10 cellular contexts compared by ENCODE assay signal in the genomic region with DNA sequence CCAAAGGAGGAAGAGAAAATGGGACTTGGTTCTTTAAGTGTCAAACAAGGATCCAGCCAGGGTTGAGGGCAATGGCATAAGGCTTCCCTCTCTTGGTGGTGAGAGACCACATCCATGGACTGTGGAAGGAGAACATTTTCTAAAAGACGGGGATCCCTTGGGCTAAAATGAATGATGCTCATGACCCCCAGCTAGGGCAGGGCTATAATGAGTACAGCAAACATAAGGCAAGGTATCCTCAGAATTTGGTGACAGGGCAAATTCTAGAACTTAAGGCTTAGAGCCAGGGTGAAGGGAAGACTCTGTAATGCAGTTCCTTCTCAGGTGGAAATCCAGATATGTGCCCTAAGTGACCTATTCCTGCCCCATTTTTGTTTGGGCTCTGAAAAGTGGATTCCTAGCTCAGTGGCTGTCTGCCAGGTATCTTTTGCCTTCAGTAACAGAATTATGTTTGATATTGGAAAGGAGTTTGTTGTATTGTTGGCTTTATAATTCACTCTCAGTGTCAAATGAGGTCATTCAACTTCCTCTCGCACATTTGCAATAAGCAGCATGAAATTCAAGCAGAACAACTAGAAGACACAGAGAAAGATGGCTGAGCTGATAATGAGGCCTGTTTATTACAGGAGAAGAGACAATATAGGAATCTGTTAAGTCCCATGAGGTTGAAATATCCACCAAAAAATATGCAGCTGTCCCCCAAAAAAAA.
A peak's percentile ranks its signal among the peaks of the same experiment; 100 is the strongest.
DNase-seq lines count a peak whose midpoint lies in the region; ATAC-seq and TF ChIP-seq lines count a peak whose summit lies in the region.
"Had no signal": no experiment of that assay in that cellular context is flagged by ENCODE, and none has a peak within 500 bp of the region (broad histone marks: within the 10 kb centered on the region; RNA-seq: fewer than 3 reads in every experiment).

No MANE protein-coding gene starts in this region.

- no peaks in the 10 kb centered on the region for H3K9me3 Mint-ChIP-seq in activated T-cell treated with anti-CD3 and anti-CD28 coated beads, Interleukin-2, amount 50 U/mL, for 4 hours
- no peaks in the 10 kb centered on the region for H3K9me3 Mint-ChIP-seq in Calu3 (ENCODE audit: low read depth, unreplicated experiment)

- ATAC-seq in activated T-cell treated with anti-CD3 and anti-CD28 coated beads, Interleukin-2, amount 50 U/mL, for 4 hours = no peak

- peaks cover 76% of the 10 kb centered on the region for H3K36me3 Mint-ChIP-seq in activated T-cell treated with anti-CD3 and anti-CD28 coated beads, Interleukin-2, amount 50 U/mL, for 4 hours (ENCODE audit: insufficient read depth)
- H3K36me3 Mint-ChIP-seq in Calu3 (ENCODE audit: insufficient read depth, unreplicated experiment) = no peaks in the 10 kb centered on the region

- TF ChIP-seq POLR2A in esophagus muscularis mucosa (IDR thresholded peaks at IDR 0.05; ENCODE audit: low read depth) = no peak

- intact Hi-C loops in esophagus muscularis mucosa (cut with DNase I) = no loop called here
- intact Hi-C loops in Calu3 (cut with micrococcal nuclease; ENCODE audit: unreplicated experiment) = no loop called here

- TF ChIP-seq EP300 in esophagus muscularis mucosa (IDR thresholded peaks at IDR 0.05) = no peak

- H3K4me3 ChIP-seq in SK-N-MC (no peak overlapping the region), esophagus muscularis mucosa (no peak overlapping the region), subcutaneous abdominal adipose tissue (ENCODE audit: low read depth in 1 of 5, low read length in 5 of 5) (no peak overlapping the region)

- H3K9ac ChIP-seq in SK-N-MC (ENCODE audit: insufficient read length) (no peak overlapping the region), subcutaneous abdominal adipose tissue (ENCODE audit: low read length in 5 of 5) (no peak overlapping the region)

- H3K4me1 Mint-ChIP-seq in activated T-cell treated with anti-CD3 and anti-CD28 coated beads, Interleukin-2, amount 50 U/mL, for 4 hours (ENCODE audit: low read depth) = peaks cover 72% of the 10 kb centered on the region
- H3K4me1 Mint-ChIP-seq in Calu3 (ENCODE audit: low read depth, unreplicated experiment) = no peaks in the 10 kb centered on the region

- H3K27me3 ChIP-seq in esophagus muscularis mucosa (no peaks in the 10 kb centered on the region), subcutaneous abdominal adipose tissue (ENCODE audit: control insufficient read depth in 5 of 5, insufficient read depth in 4 of 5, low read length in 5 of 5) (no peaks in the 10 kb centered on the region)

- H3K36me3 ChIP-seq in SK-N-MC (ENCODE audit: insufficient read depth, low read length) (no peaks in the 10 kb centered on the region), esophagus muscularis mucosa (no peaks in the 10 kb centered on the region), subcutaneous abdominal adipose tissue (ENCODE audit: control insufficient read depth in 5 of 5, insufficient read depth in 5 of 5, low read length in 5 of 5) (no peaks in the 10 kb centered on the region)

- H3K27ac ChIP-seq in SK-N-MC = peak overlapping the region; percentile 43; the same call in 1 of the 2 replicates
- peak overlapping the region; percentile 8 to 61 (median 54) for H3K27ac ChIP-seq in esophagus muscularis mucosa (replicated peaks in 1 of 4)
- H3K27ac ChIP-seq in subcutaneous abdominal adipose tissue (ENCODE audit: low read depth, low read length) = peak overlapping the region; percentile 69

- TF ChIP-seq CTCF in esophagus muscularis mucosa (IDR thresholded peaks at IDR 0.05) (no peak), Calu3 (IDR thresholded peaks at IDR 0.05; ENCODE audit: unreplicated experiment) (no peak)

- no peaks in the 10 kb centered on the region for H3K27me3 Mint-ChIP-seq in activated T-cell treated with anti-CD3 and anti-CD28 coated beads, Interleukin-2, amount 50 U/mL, for 4 hours (ENCODE audit: low read depth)
- H3K27me3 Mint-ChIP-seq in Calu3 (ENCODE audit: unreplicated experiment) = peaks cover 5% of the 10 kb centered on the region

- CTCF ChIA-PET in Calu3 (lab: Charles Lee) = interaction anchor here (0.7 kb wide), 1 partner anchor 12 kb away, joined by 4 read pairs; no protein-coding TSS in a partner anchor

- no peaks in the 10 kb centered on the region for H3K9me3 ChIP-seq in SK-N-MC (ENCODE audit: low read depth, low read length)
- H3K9me3 ChIP-seq in esophagus muscularis mucosa = no peaks in the 10 kb centered on the region
- H3K9me3 ChIP-seq in subcutaneous abdominal adipose tissue (ENCODE audit: control insufficient read depth in 5 of 5, low read length in 5 of 5) = no peaks in the 10 kb centered on the region

- no peak for DNase-seq in activated T-cell treated with anti-CD3 and anti-CD28 coated beads, Interleukin-2, amount 50 U/mL, for 4 hours
- no peak for DNase-seq in activated T-cell treated with anti-CD3 and anti-CD28 coated beads for 4 hours
- no peak for DNase-seq in SK-N-MC (ENCODE audit: low read depth, low spot score)
- DNase-seq in esophagus muscularis mucosa (ENCODE audit: extremely low spot score) = no peak
- DNase-seq in Calu3 = no peak
- DNase-seq in NCI-H2081 treated with DMSO at 0.1 percent for 48 hours (lab: John Stamatoyannopoulos, UW) = no peak
- DNase-seq in NK-92 treated with Interleukin-12 subunit alpha and Interleukin-12 subunit beta, amount 100 ng/mL, for 24 hours (lab: John Stamatoyannopoulos, UW) = no peak
- DNase-seq: activated CD4-positive, alpha-beta T cell treated with anti-CD3 and anti-CD28 coated beads for 4 hours; erythroblast had no signal

- no TSS peak for BruUV-seq in Calu3 (replicated peaks; lab: Mats Ljungman, UMichigan)

- peaks cover 37 to 53% (median 44%) of the 10 kb centered on the region in 4 donors for H3K4me1 ChIP-seq in esophagus muscularis mucosa
- peaks cover 9 to 57% (median 35%) of the 10 kb centered on the region in 5 donors for H3K4me1 ChIP-seq in subcutaneous abdominal adipose tissue (ENCODE audit: control insufficient read depth in 5 of 5, insufficient read depth in 5 of 5, low read length in 5 of 5)

- H3K4me3 Mint-ChIP-seq in activated T-cell treated with anti-CD3 and anti-CD28 coated beads, Interleukin-2, amount 50 U/mL, for 4 hours = peak overlapping the region; percentile 89
- H3K4me3 Mint-ChIP-seq in Calu3 (ENCODE audit: low read depth, unreplicated experiment) = no peak overlapping the region

- no peak overlapping the region for H3K27ac Mint-ChIP-seq in Calu3 (ENCODE audit: unreplicated experiment)

- 83% methylated on average over 2 of the region's 2 CpGs for WGBS in esophagus muscularis mucosa
